In the genomic region with DNA sequence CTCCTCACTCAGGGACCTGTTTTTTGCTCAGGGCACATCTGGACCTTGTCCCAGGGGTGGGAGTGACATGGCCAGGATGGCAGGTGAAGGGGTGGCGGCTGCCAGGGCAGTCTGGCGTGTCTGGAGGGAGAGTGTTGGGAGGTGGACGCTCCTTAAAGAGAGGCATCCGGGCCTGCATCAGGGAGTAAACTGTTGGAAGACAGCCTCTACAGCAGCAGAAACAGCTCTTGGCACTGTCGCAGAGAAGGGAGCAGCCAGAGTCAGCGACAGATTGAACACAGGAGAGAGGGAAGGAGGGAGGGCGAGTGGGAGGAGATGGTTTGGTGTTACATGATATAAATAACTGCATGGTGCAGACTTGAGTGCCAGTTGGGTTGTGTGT, we compare ENCODE assay signal across 15 cellular contexts. TPM values are rescaled to one million over a fixed set of nuclear protein-coding genes. Genes with fewer than 3 reads are reported as not detected.
DNase-seq lines count a peak whose midpoint lies in the region; ATAC-seq and TF ChIP-seq lines count a peak whose summit lies in the region.
"Had no signal": no experiment of that assay in that cellular context is flagged by ENCODE, and none has a peak within 500 bp of the region (broad histone marks: within the 10 kb centered on the region; RNA-seq: fewer than 3 reads in every experiment).

No MANE protein-coding gene starts in this region.

- no peaks in the 10 kb centered on the region for H3K4me1 Mint-ChIP-seq in stimulated activated effector memory CD8-positive, alpha-beta T cell treated with anti-CD3 and anti-CD28 coated beads, Interleukin-12 subunit alpha, Interleukin-12 subunit beta, amount 100 ng/mL, for 72 hours
- H3K4me1 Mint-ChIP-seq: T-helper 17 cell had no signal

- H3K9me3 ChIP-seq in heart left ventricle (no peaks in the 10 kb centered on the region), osteoblast (ENCODE audit: low read depth, low read length) (no peaks in the 10 kb centered on the region), vagina (no peaks in the 10 kb centered on the region)

- peaks cover 0 to 58% (median 2%) of the 10 kb centered on the region in 12 donors for H3K4me1 ChIP-seq in heart left ventricle
- H3K4me1 ChIP-seq in osteoblast (ENCODE audit: insufficient read depth, low read length) = peaks cover 12% of the 10 kb centered on the region
- H3K4me1 ChIP-seq in vagina = peaks cover 49% of the 10 kb centered on the region

- intact Hi-C loops in Right ventricle myocardium inferior (cut with DNase I) (no loop called here), cardiac septum (cut with DNase I) (no loop called here), heart left ventricle (cut with DNase I) (no loop called here), vagina (cut with DNase I) (no loop called here)

- TF ChIP-seq CTCF in heart left ventricle (IDR thresholded peaks at IDR 0.05) (no peak), osteoblast (IDR thresholded peaks at IDR 0.05; ENCODE audit: extremely low read depth, low read depth, low read length) (no peak), vagina (IDR thresholded peaks at IDR 0.05) (no peak)

- 47 to 53% (median 52%) methylated on average over 7 of the region's 7 CpGs for WGBS in heart left ventricle, 4 donors

- peak overlapping the region; percentile 57 for H3K4me2 ChIP-seq in osteoblast (ENCODE audit: insufficient read depth, low read length)

- no peaks in the 10 kb centered on the region for H3K27me3 ChIP-seq in heart left ventricle
- no peaks in the 10 kb centered on the region for H3K27me3 ChIP-seq in osteoblast (ENCODE audit: insufficient read depth, low read length)
- no peaks in the 10 kb centered on the region for H3K27me3 ChIP-seq in vagina
- H3K27me3 ChIP-seq: cardiac muscle cell had no signal

- no peaks in the 10 kb centered on the region for H3K36me3 ChIP-seq in heart left ventricle
- H3K36me3 ChIP-seq in osteoblast (ENCODE audit: insufficient read depth, low read length) = no peaks in the 10 kb centered on the region
- no peaks in the 10 kb centered on the region for H3K36me3 ChIP-seq in vagina
- H3K36me3 ChIP-seq: cardiac muscle cell had no signal

- no peak overlapping the region for H3K4me3 Mint-ChIP-seq in stimulated activated effector memory CD8-positive, alpha-beta T cell treated with anti-CD3 and anti-CD28 coated beads, Interleukin-12 subunit alpha, Interleukin-12 subunit beta, amount 100 ng/mL, for 72 hours
- H3K4me3 Mint-ChIP-seq: activated CD4-positive, alpha-beta T cell treated with anti-CD3 and anti-CD28 coated beads, Interleukin-2, amount 10 ng/mL, durations not matched to agents 7 days and 5 days; T-helper 17 cell had no signal

- TF ChIP-seq POLR2A in heart left ventricle (IDR thresholded peaks at IDR 0.05) = no peak
- TF ChIP-seq POLR2A in vagina (IDR thresholded peaks at IDR 0.05) = no peak

- H4K20me1 ChIP-seq in osteoblast (ENCODE audit: insufficient read depth, low read length) = no peaks in the 10 kb centered on the region

- H3K4me3 ChIP-seq in heart left ventricle (no peak overlapping the region), osteoblast (ENCODE audit: insufficient read depth, low read length) (peak overlapping the region; percentile 10), vagina (no peak overlapping the region)
- H3K4me3 ChIP-seq: cardiac muscle cell had no signal

- DNase-seq in Right ventricle myocardium inferior (ENCODE audit: missing footprints) (peak; percentile 72), cardiac septum (ENCODE audit: low spot score) (no peak), heart left ventricle (peak in 4 of 5 donors; percentile 16 to 79 (median 44)), osteoblast (ENCODE audit: insufficient read length, low spot score, missing footprints) (peak; percentile 36), vagina (ENCODE audit: extremely low spot score in 2 of 2) (no peak), DMS153 treated with DMSO at 0.1 percent for 48 hours (lab: John Stamatoyannopoulos, UW; ENCODE audit: unreplicated experiment) (no peak), NCI-H1092 (lab: John Stamatoyannopoulos, UW) (no peak)
- no peak for DNase-seq in stimulated activated effector memory CD8-positive, alpha-beta T cell treated with anti-CD3 and anti-CD28 coated beads, Interleukin-12 subunit alpha, Interleukin-12 subunit beta, amount 100 ng/mL, for 72 hours (ENCODE audit: low spot score in 2 of 2)
- DNase-seq: activated CD4-positive, alpha-beta T cell treated with anti-CD3 and anti-CD28 coated beads, Interleukin-2, amount 10 ng/mL, durations not matched to agents 7 days and 5 days; NCI-H2227 treated with DMSO at 0.1 percent for 48 hours; PC-3; T-helper 17 cell; trophoblast cell had no signal

- H3K27ac ChIP-seq in heart left ventricle (peak overlapping the region in 11 of 12 donors; percentile 36 to 70 (median 55)), osteoblast (ENCODE audit: low read depth, low read length) (peak overlapping the region; percentile 53), vagina (peak overlapping the region; percentile 42)
- H3K27ac ChIP-seq: cardiac muscle cell had no signal

- no peaks in the 10 kb centered on the region for H3K36me3 Mint-ChIP-seq in stimulated activated effector memory CD8-positive, alpha-beta T cell treated with anti-CD3 and anti-CD28 coated beads, Interleukin-12 subunit alpha, Interleukin-12 subunit beta, amount 100 ng/mL, for 72 hours

- ATAC-seq in Right ventricle myocardium inferior (peak; percentile 83), heart left ventricle (peak; percentile 80 to 90 (median 86))
- ATAC-seq in stimulated activated effector memory CD8-positive, alpha-beta T cell treated with anti-CD3 and anti-CD28 coated beads, Interleukin-12 subunit alpha, Interleukin-12 subunit beta, amount 100 ng/mL, for 72 hours = no peak
- ATAC-seq: PC-3, T-helper 17 cell had no signal

- H3K9me3 Mint-ChIP-seq in stimulated activated effector memory CD8-positive, alpha-beta T cell treated with anti-CD3 and anti-CD28 coated beads, Interleukin-12 subunit alpha, Interleukin-12 subunit beta, amount 100 ng/mL, for 72 hours = peaks cover 2% of the 10 kb centered on the region
- H3K9me3 Mint-ChIP-seq: activated CD4-positive, alpha-beta T cell treated with anti-CD3 and anti-CD28 coated beads, Interleukin-2, amount 10 ng/mL, durations not matched to agents 7 days and 5 days had no signal

- H3K27ac Mint-ChIP-seq in stimulated activated effector memory CD8-positive, alpha-beta T cell treated with anti-CD3 and anti-CD28 coated beads, Interleukin-12 subunit alpha, Interleukin-12 subunit beta, amount 100 ng/mL, for 72 hours = no peak overlapping the region
- H3K27ac Mint-ChIP-seq: activated CD4-positive, alpha-beta T cell treated with anti-CD3 and anti-CD28 coated beads, Interleukin-2, amount 10 ng/mL, durations not matched to agents 7 days and 5 days; T-helper 17 cell had no signal

- H3K79me2 ChIP-seq in osteoblast (ENCODE audit: insufficient read depth, low read length) = no peaks in the 10 kb centered on the region

- peak overlapping the region; percentile 77 for H2AFZ ChIP-seq in osteoblast (ENCODE audit: low read length)

RNA-seq across cellular contexts. Expression of a gene that starts 52.8 kb away (rescaled TPM):
- total RNA-seq in Right ventricle myocardium inferior = 10.9 TPM
- 20.1 TPM for total RNA-seq in cardiac septum
- 10 to 100 TPM in 7 of 9 donors, 1 to 10 TPM in 2; 5.2 to 30.3 (median 15.6) TPM for total RNA-seq in heart left ventricle
- 1 to 10 TPM; 1.9 to 3.9 TPM for polyA plus RNA-seq in heart left ventricle
- total RNA-seq in osteoblast = 0.72 and 0.88 TPM in 2 replicates
- 68.0 TPM for total RNA-seq in vagina
- total RNA-seq: A172, cardiac muscle cell, PC-3, T-helper 17 cell had no signal
- polyA plus RNA-seq: cardiac muscle cell had no signal

Comparison
In these comparisons a context has a peak if more than half of its experiments do, and no peak if none do; other contexts are left out.
1. DNase-seq: peak in Right ventricle myocardium inferior (single experiment), heart left ventricle (4 of 5) and osteoblast (single experiment); none in cardiac septum (single experiment), vagina (0 of 2), stimulated activated effector memory CD8-positive, alpha-beta T cell treated with anti-CD3 and anti-CD28 coated beads, Interleukin-12 subunit alpha, Interleukin-12 subunit beta, amount 100 ng/mL, for 72 hours (0 of 2), DMS153 treated with DMSO at 0.1 percent for 48 hours (single experiment) and NCI-H1092 (single experiment).
2. Peak in every context shown above with its lines, with median percentiles within 50 percentile points of each other: H3K27ac ChIP-seq.